ENCODE assay signal across 8 cellular contexts in genomic region chr18:54223568-54224241, GRCh38. TPM values are rescaled to one million over a fixed set of nuclear protein-coding genes. Genes with fewer than 3 reads are reported as not detected.
A peak's percentile ranks its signal among the peaks of the same experiment; 100 is the strongest.
DNase-seq lines count a peak whose midpoint lies in the region; ATAC-seq and TF ChIP-seq lines count a peak whose summit lies in the region.

No MANE protein-coding gene starts in this region.

- TF ChIP-seq CTCF in AG04450 (IDR thresholded peaks at IDR 0.05; ENCODE audit: low read depth, low read length) (no peak), lower lobe of right lung (IDR thresholded peaks at IDR 0.05) (no peak)

- peak overlapping the region; percentile 96 for H3K27ac Mint-ChIP-seq in activated CD4-positive, alpha-beta T cell treated with anti-CD3 and anti-CD28 coated beads, Interleukin-2, amount 10 ng/mL, durations not matched to agents 7 days and 5 days

- H3K4me3 ChIP-seq in AG04450 (ENCODE audit: low read depth, low read length): peak overlapping the region; percentile 85
- peak overlapping the region; percentile 56 for H3K4me3 ChIP-seq in ectodermal cell (ENCODE audit: insufficient read depth, low read depth, low read length)
- H3K4me3 ChIP-seq in lower lobe of right lung: peak overlapping the region; percentile 74

- no peaks in the 10 kb centered on the region for H3K27me3 Mint-ChIP-seq in activated CD4-positive, alpha-beta T cell treated with anti-CD3 and anti-CD28 coated beads, Interleukin-2, amount 10 ng/mL, durations not matched to agents 7 days and 5 days

- H3K36me3 ChIP-seq in ectodermal cell (ENCODE audit: control insufficient read depth, insufficient read depth, low read length) (no peaks in the 10 kb centered on the region), lower lobe of right lung (no peaks in the 10 kb centered on the region)

- ATAC-seq in GM18873 (IDR thresholded peaks at IDR 0.05; ENCODE audit: low FRiP score, unreplicated experiment) (peak; percentile 7), HG03139 (IDR thresholded peaks at IDR 0.05; ENCODE audit: unreplicated experiment) (peak; percentile 15), lower lobe of right lung (peak; percentile 23 to 31)

- POLR2A ChIA-PET in AG04450 (lab: Yijun Ruan, JAX): interaction anchor here (1.0 kb wide), 1 partner anchor 46 kb away, joined by 4 read pairs; the partner anchor contains the start of gene POLI
- POLR2A ChIA-PET in activated CD4-positive, alpha-beta T cell treated with anti-CD3 and anti-CD28 coated beads, Interleukin-2, amount 10 ng/mL, durations not matched to agents 7 days and 5 days (lab: Charles Lee): interaction anchor here (0.8 to 1.4 kb wide), 4 partner anchors 10 to 134 kb away, joined by 3 to 6 read pairs (median 4); partner anchors contain the start of genes C18orf54, POLI and STARD6

- 1% methylated on average over 39 of the region's 39 CpGs for WGBS in ectodermal cell, 2 experiments

- intact Hi-C loops in lower lobe of right lung (cut with DNase I): no loop called here

- no peaks in the 10 kb centered on the region for H3K9me3 Mint-ChIP-seq in activated CD4-positive, alpha-beta T cell treated with anti-CD3 and anti-CD28 coated beads, Interleukin-2, amount 10 ng/mL, durations not matched to agents 7 days and 5 days

- H3K27me3 ChIP-seq in AG04450 (ENCODE audit: control insufficient read depth, insufficient read depth, low read length) (no peaks in the 10 kb centered on the region), ectodermal cell (ENCODE audit: control insufficient read depth, insufficient read depth, low read length, poor library complexity, severe bottlenecking) (no peaks in the 10 kb centered on the region), lower lobe of right lung (ENCODE audit: low read depth) (no peaks in the 10 kb centered on the region)

- CTCF ChIA-PET in AG04450 (lab: Charles Lee): interaction anchor here (0.5 to 0.8 kb wide), 2 partner anchors 97 to 108 kb away, joined by 4 read pairs; no protein-coding TSS in a partner anchor
- CTCF ChIA-PET in activated CD4-positive, alpha-beta T cell treated with anti-CD3 and anti-CD28 coated beads, Interleukin-2, amount 10 ng/mL, durations not matched to agents 7 days and 5 days (lab: Charles Lee): interaction anchor here (1.0 to 2.8 kb wide), 7 partner anchors 15 to 134 kb away, joined by 3 to 11 read pairs (median 4); partner anchors contain the start of genes C18orf54 and STARD6

- DNase-seq in AG04450 (ENCODE audit: low read depth, low spot score) (peak; percentile 80), NCI-H345 (lab: John Stamatoyannopoulos, UW) (peak; percentile 73), lower lobe of right lung (peak; percentile 63)
- DNase-seq in activated CD4-positive, alpha-beta T cell treated with anti-CD3 and anti-CD28 coated beads, Interleukin-2, amount 10 ng/mL, durations not matched to agents 7 days and 5 days: peak; percentile 43
- DNase-seq in stimulated activated CD8-positive, alpha-beta memory T cell treated with anti-CD3 and anti-CD28 coated beads, Interleukin-15, amount 100 ng/mL, for 48 hours (ENCODE audit: low read depth in 2 of 2): peak; percentile 15 to 34

- peaks cover 21% of the 10 kb centered on the region for H3K36me3 Mint-ChIP-seq in activated CD4-positive, alpha-beta T cell treated with anti-CD3 and anti-CD28 coated beads, Interleukin-2, amount 10 ng/mL, durations not matched to agents 7 days and 5 days (ENCODE audit: low read depth)

- H3K9me3 ChIP-seq in AG04450 (ENCODE audit: control insufficient read depth, insufficient read depth, low read length) (no peaks in the 10 kb centered on the region), ectodermal cell (ENCODE audit: control insufficient read depth, low read length) (no peaks in the 10 kb centered on the region), lower lobe of right lung (no peaks in the 10 kb centered on the region)

- H3K27ac ChIP-seq in AG04450 (ENCODE audit: low read depth, low read length): peak overlapping the region; percentile 54
- no peak overlapping the region for H3K27ac ChIP-seq in ectodermal cell (ENCODE audit: insufficient read depth, low read depth, low read length, poor library complexity, severe bottlenecking)
- H3K27ac ChIP-seq in lower lobe of right lung: peak overlapping the region; percentile 74

- peak overlapping the region; percentile 94 for H3K4me3 Mint-ChIP-seq in activated CD4-positive, alpha-beta T cell treated with anti-CD3 and anti-CD28 coated beads, Interleukin-2, amount 10 ng/mL, durations not matched to agents 7 days and 5 days

- H3K4me1 ChIP-seq in ectodermal cell (ENCODE audit: control insufficient read depth, insufficient read depth, low read length) (peaks cover 7% of the 10 kb centered on the region), lower lobe of right lung (peaks cover 36% of the 10 kb centered on the region)

- H3K4me1 Mint-ChIP-seq in activated CD4-positive, alpha-beta T cell treated with anti-CD3 and anti-CD28 coated beads, Interleukin-2, amount 10 ng/mL, durations not matched to agents 7 days and 5 days: peaks cover 47% of the 10 kb centered on the region

RNA-seq across cellular contexts. Expression of gene MBD2, which starts 0.8 kb away (rescaled TPM):
- polyA plus RNA-seq in AG04450 (2011; rRNA removed): 30.6 and 31.8 TPM in 2 replicates
- 30.6 and 50.8 TPM in 2 replicates for polyA minus RNA-seq in AG04450 (2011; rRNA and poly(A)+ RNA removed)
- 100 to 1,000 TPM; 103 to 105 TPM for total RNA-seq in activated CD4-positive, alpha-beta T cell treated with anti-CD3 and anti-CD28 coated beads, Interleukin-2, amount 10 ng/mL, durations not matched to agents 7 days and 5 days
- polyA plus RNA-seq in ectodermal cell (2013, experiment 1 of 4): 36.6 TPM
- 35.9 TPM for polyA plus RNA-seq in ectodermal cell (2013, experiment 2 of 4)
- polyA plus RNA-seq in ectodermal cell (2013, experiment 3 of 4): 37.5 TPM
- 44.7 TPM for polyA plus RNA-seq in ectodermal cell (2013, experiment 4 of 4)
- total RNA-seq in lower lobe of right lung: 102 TPM

RNA-seq across cellular contexts. Expression of gene POLI, which starts 45.6 kb away (rescaled TPM):
- 15.4 and 24.6 TPM in 2 replicates for polyA plus RNA-seq in AG04450 (2011; rRNA removed)
- 13.8 and 26.4 TPM in 2 replicates for polyA minus RNA-seq in AG04450 (2011; rRNA and poly(A)+ RNA removed)
- total RNA-seq in activated CD4-positive, alpha-beta T cell treated with anti-CD3 and anti-CD28 coated beads, Interleukin-2, amount 10 ng/mL, durations not matched to agents 7 days and 5 days: 10 to 100 TPM; 20.1 to 21.2 TPM
- 59.7 TPM for polyA plus RNA-seq in ectodermal cell (2013, experiment 1 of 4)
- 65.4 TPM for polyA plus RNA-seq in ectodermal cell (2013, experiment 2 of 4)
- 53.1 TPM for polyA plus RNA-seq in ectodermal cell (2013, experiment 3 of 4)
- 58.8 TPM for polyA plus RNA-seq in ectodermal cell (2013, experiment 4 of 4)
- 27.4 TPM for total RNA-seq in lower lobe of right lung

Comparison
In these comparisons a context has a peak if more than half of its experiments do, and no peak if none do; other contexts are left out.
1. DNase-seq: peak in every context shown above with its lines; median percentile 80 in AG04450; 73 in NCI-H345; 63 in lower lobe of right lung; 43 in activated CD4-positive, alpha-beta T cell treated with anti-CD3 and anti-CD28 coated beads, Interleukin-2, amount 10 ng/mL, durations not matched to agents 7 days and 5 days; 24 in stimulated activated CD8-positive, alpha-beta memory T cell treated with anti-CD3 and anti-CD28 coated beads, Interleukin-15, amount 100 ng/mL, for 48 hours.